ENCODE assay signal across 9 cellular contexts in genomic region chr9:111298831-111299603, GRCh38. TPM values are rescaled to one million over a fixed set of nuclear protein-coding genes. Genes with fewer than 3 reads are reported as not detected.
DNase-seq lines count a peak whose midpoint lies in the region; ATAC-seq, FAIRE-seq and TF ChIP-seq lines count a peak whose summit lies in the region.
"Had no signal": no experiment of that assay in that cellular context is flagged by ENCODE, and none has a peak within 500 bp of the region (broad histone marks: within the 10 kb centered on the region; RNA-seq: fewer than 3 reads in every experiment).

No MANE protein-coding gene starts in this region.

- intact Hi-C loops in PC-3 (cut with micrococcal nuclease) = loop anchor here (1.0 to 5.0 kb wide), 9 partner anchors 101 to 847 kb away; no protein-coding TSS in a partner anchor
- intact Hi-C loops in uterus (cut with DNase I; ENCODE audit: low total_unique reads) = no loop called here

- BruUV-seq in PC-3 (replicated peaks; lab: Mats Ljungman, UMichigan) = no TSS peak

- H4K91ac ChIP-seq in H1 (replicated peaks; ENCODE audit: insufficient read length, low read length) = no peak overlapping the region

- no peak overlapping the region for H4K5ac ChIP-seq in H1 (ENCODE audit: insufficient read length, low read depth, low read length)

- H3K23me2 ChIP-seq in H1 (ENCODE audit: low read depth, low read length) = no peaks in the 10 kb centered on the region

- no peaks in the 10 kb centered on the region for H3F3A ChIP-seq in PC-3 (ENCODE audit: low read length, unreplicated experiment)

- H2AK5ac ChIP-seq in H1 (ENCODE audit: low read depth, low read length) = no peak overlapping the region

- no peaks in the 10 kb centered on the region for H4K20me1 ChIP-seq in PC-3 (ENCODE audit: low read length)
- no peaks in the 10 kb centered on the region for H4K20me1 ChIP-seq in H1 (replicated peaks in 1 of 2; ENCODE audit: control insufficient read depth in 1 of 2, insufficient read depth in 2 of 2, low read length in 2 of 2)

- H3K9me3 ChIP-seq in PC-3 (ENCODE audit: low read length) (no peaks in the 10 kb centered on the region), H1 (ENCODE audit: insufficient read depth in 2 of 2, low read depth in 1 of 2, low read length in 1 of 2) (peaks cover 0 to 4% of the 10 kb centered on the region in 2 experiments; a peak in 1 of 4 replicates), uterus (no peaks in the 10 kb centered on the region)

- DNase-seq in NCI-H2107 treated with DMSO at 0.1 percent for 48 hours (lab: John Stamatoyannopoulos, UW; ENCODE audit: unreplicated experiment) (peak; percentile 44), NCI-H2107 (lab: John Stamatoyannopoulos, UW) (no peak), HuH-7 (ENCODE audit: low spot score) (peak; percentile 5), PC-3 (peak; percentile 73), H1 (ENCODE audit: low read depth in 1 of 2, low spot score in 2 of 2) (no peak), medulla oblongata (ENCODE audit: extremely low spot score) (peak; percentile 91), uterus (peak in 1 of 2 donors; percentile 35)

- H3K4me1 ChIP-seq in PC-3 (ENCODE audit: insufficient read depth, low read length) (peaks cover 19% of the 10 kb centered on the region), H1 (replicated peaks in 1 of 4; ENCODE audit: control insufficient read depth in 3 of 4, insufficient read depth in 4 of 4, low read length in 3 of 4) (no peaks in the 10 kb centered on the region), uterus (no peaks in the 10 kb centered on the region)

- no peaks in the 10 kb centered on the region for H3K27me3 ChIP-seq in PC-3 (ENCODE audit: low read length)
- H3K27me3 ChIP-seq in H1 (replicated peaks in 1 of 4; ENCODE audit: control insufficient read depth in 3 of 4, extremely low read depth in 1 of 4, insufficient read depth in 3 of 4, low read length in 3 of 4) = no peaks in the 10 kb centered on the region
- H3K27me3 ChIP-seq in uterus = no peaks in the 10 kb centered on the region

- peak overlapping the region; percentile 76 for H3K4me2 ChIP-seq in PC-3 (ENCODE audit: low read length)
- H3K4me2 ChIP-seq in H1 (ENCODE audit: insufficient read depth in 1 of 2, low read depth in 2 of 2, low read length in 2 of 2) = no peak overlapping the region

- TF ChIP-seq CTCF in PC-3 (conservative IDR thresholded peaks at IDR 0.05; ENCODE audit: low read depth, low read length) = peak; percentile 78
- TF ChIP-seq CTCF in H1 (IDR thresholded peaks at IDR 0.05; ENCODE audit: control extremely low read depth in 1 of 3, insufficient read depth in 1 of 3, low read depth in 1 of 3, low read length in 3 of 3) = peak in 2 of 3 experiments; percentile 42 to 59; a peak in 2 of 4 replicates
- TF ChIP-seq CTCF in uterus (IDR thresholded peaks at IDR 0.05) = peak; percentile 68 to 86 (median 74)

- peak; percentile 80 for FAIRE-seq in H1 (lab: Jason Lieb, UNC)

- H2BK120ac ChIP-seq in H1 (replicated peaks; ENCODE audit: low read depth, low read length) = no peak overlapping the region

- H3K79me2 ChIP-seq in PC-3 (ENCODE audit: low read length) = no peaks in the 10 kb centered on the region
- no peaks in the 10 kb centered on the region for H3K79me2 ChIP-seq in H1 (ENCODE audit: control insufficient read depth in 1 of 2, insufficient read depth in 2 of 2, low read length in 2 of 2)

- ATAC-seq in PC-3 = peak; percentile 80
- no peak for ATAC-seq in GM18498 (IDR thresholded peaks at IDR 0.05; ENCODE audit: unreplicated experiment)

- H3K9me2 ChIP-seq in PC-3 (replicated peaks; ENCODE audit: low read length) = no peaks in the 10 kb centered on the region

- H2BK12ac ChIP-seq in H1 (ENCODE audit: low read depth, low read length) = no peak overlapping the region

- WGBS in H1 (ENCODE audit: extremely low coverage in 1 of 2, insufficient coverage in 1 of 2, insufficient read length in 1 of 2, insufficient replicate concordance in 2 of 2, low coverage in 1 of 2, low lambda C conversion rate in 2 of 2, missing lambda C conversion rate in 1 of 2), 2 experiments = 29% methylated on average over 6 of the region's 6 CpGs; no CpG with 5 or more reads in 1 of the 2 experiments

- no peak overlapping the region for H3K18ac ChIP-seq in H1 (ENCODE audit: extremely low read depth, low read length)

- POLR2A ChIA-PET in PC-3 (lab: Charles Lee; ENCODE audit: unreplicated experiment) = no interaction called here
- POLR2A ChIA-PET in H1 (lab: Charles Lee; ENCODE audit: partially characterized antibody) = no interaction called here

- H3K79me1 ChIP-seq in H1 (ENCODE audit: low read depth, low read length) = no peaks in the 10 kb centered on the region

- H3K27ac ChIP-seq in PC-3 (ENCODE audit: low read length) (peak overlapping the region; percentile 75), H1 (ENCODE audit: low read depth, low read length) (no peak overlapping the region), uterus (peak overlapping the region in 1 of 2 donors; percentile 51)

- H3K14ac ChIP-seq in H1 (ENCODE audit: insufficient read length) = no peak overlapping the region

- TF ChIP-seq EP300 in H1 (IDR thresholded peaks at IDR 0.05; ENCODE audit: borderline replicate concordance in 1 of 2, low read depth in 2 of 2, low read length in 2 of 2) = no peak

- TF ChIP-seq POLR2A in H1 (IDR thresholded peaks at IDR 0.05; ENCODE audit: control extremely low read depth in 1 of 2, low read depth in 2 of 2, low read length in 2 of 2) (no peak), uterus (IDR thresholded peaks at IDR 0.05) (no peak)

- peak overlapping the region; percentile 45 for H2AFZ ChIP-seq in PC-3 (ENCODE audit: low read length)
- no peak overlapping the region for H2AFZ ChIP-seq in H1 (ENCODE audit: low read length)

- no peak overlapping the region for H2BK20ac ChIP-seq in H1 (ENCODE audit: low read length)

- H3K4ac ChIP-seq in H1 (replicated peaks; ENCODE audit: insufficient read length, low read depth, low read length) = no peak overlapping the region

- no peak overlapping the region for H2BK15ac ChIP-seq in H1 (ENCODE audit: low read length)

- H3K36me3 ChIP-seq in PC-3 (ENCODE audit: low read depth, low read length) = no peaks in the 10 kb centered on the region
- no peaks in the 10 kb centered on the region for H3K36me3 ChIP-seq in H1 (ENCODE audit: control insufficient read depth in 2 of 4, insufficient read depth in 4 of 4, low read length in 3 of 4)
- H3K36me3 ChIP-seq in uterus = no peaks in the 10 kb centered on the region

- H4K8ac ChIP-seq in H1 (ENCODE audit: extremely low read depth, insufficient read depth, low read length) = no peak overlapping the region

- H3K4me3 ChIP-seq in PC-3 (ENCODE audit: low read length) (peak overlapping the region; percentile 25; the same call in 1 of the 2 replicates), H1 (ENCODE audit: extremely low read depth in 1 of 4, insufficient read depth in 2 of 4, low read depth in 3 of 4, low read length in 4 of 4) (no peak overlapping the region), uterus (no peak overlapping the region)

- CTCF ChIA-PET in PC-3 (lab: Charles Lee) (no interaction called here), H1 (lab: Charles Lee; ENCODE audit: partially characterized antibody) (interaction anchor here (0.6 to 2.0 kb wide), 10 partner anchors 8 to 1767 kb away, joined by 3 to 10 read pairs (median 4); no protein-coding TSS in a partner anchor)

- TF ChIP-seq RAD21 in H1 (IDR thresholded peaks at IDR 0.05 in 1 of 2, conservative IDR thresholded peaks at IDR 0.05 in 1 of 2; ENCODE audit: low read depth in 2 of 2, low read length in 2 of 2) = peak; percentile 92 to 93

- no peak overlapping the region for H3K23ac ChIP-seq in H1 (ENCODE audit: insufficient read length)

- H3K56ac ChIP-seq in H1 (replicated peaks; ENCODE audit: insufficient read length, low read depth, low read length) = no peak overlapping the region

- H2BK5ac ChIP-seq in H1 (ENCODE audit: low read depth, low read length) = no peak overlapping the region

- H3K9ac ChIP-seq in PC-3 (ENCODE audit: low read length) (peak overlapping the region; percentile 41), H1 (replicated peaks in 1 of 4; ENCODE audit: extremely low read depth in 1 of 4, low read depth in 3 of 4, low read length in 3 of 4) (no peak overlapping the region)

TF ChIP-seq in H1, 55 proteins besides CTCF, POLR2A, EP300 and RAD21:
- TF ChIP-seq TAF1 (IDR thresholded peaks at IDR 0.05; ENCODE audit: low read depth, low read length) = no peak
- TF ChIP-seq MAFK (IDR thresholded peaks at IDR 0.05; ENCODE audit: low read depth, low read length) = peak; percentile 73
- TF ChIP-seq RFX5 (IDR thresholded peaks at IDR 0.05; ENCODE audit: borderline replicate concordance, low read depth, low read length) = no peak

RNA-seq across cellular contexts. Expression of gene OR2K2, which starts 31.0 kb away (rescaled TPM):
- total RNA-seq in PC-3 (2014; rRNA removed) (0.26 TPM in 1 of 2 replicates, not detected in the other), uterus (not detected)
- not detected in 2 replicates for total RNA-seq in H1 (2021; fragmentation: NEBNext Ultra II Directional; extraction: Animal tissue kit (Norgen Biotek cat#: 25700))
- not detected in 2 replicates for polyA plus RNA-seq in H1 (2011; rRNA removed)
- polyA plus RNA-seq in H1 (2011; cell fraction: cytosol; rRNA removed) = not detected
- polyA plus RNA-seq in H1 (2011; cell fraction: nucleus; rRNA removed) = not detected
- polyA plus RNA-seq in H1 (2012, experiment 1 of 2) = not detected in 4 replicates
- not detected for polyA plus RNA-seq in H1 (2012, experiment 2 of 2)
- polyA plus RNA-seq in H1 (2013, experiment 1 of 2) = not detected
- not detected for polyA plus RNA-seq in H1 (2013, experiment 2 of 2)
- not detected in 2 replicates for polyA minus RNA-seq in H1 (2011; rRNA and poly(A)+ RNA removed)
- polyA minus RNA-seq in H1 (2011; cell fraction: cytosol; rRNA and poly(A)+ RNA removed) = not detected
- not detected for polyA minus RNA-seq in H1 (2011; cell fraction: nucleus; rRNA and poly(A)+ RNA removed)
- total RNA-seq: CD8-positive, alpha-beta memory T cell had no signal
- polyA plus RNA-seq: CD8-positive, alpha-beta memory T cell had no signal

Comparison
In these comparisons a context has a peak if more than half of its experiments do, and no peak if none do; other contexts are left out.
1. DNase-seq: peak in NCI-H2107 treated with DMSO at 0.1 percent for 48 hours (single experiment), HuH-7 (single experiment), PC-3 (single experiment) and medulla oblongata (single experiment); none in NCI-H2107 (single experiment) and H1 (0 of 2).
2. Peak in every context shown above with its lines, with median percentiles within 50 percentile points of each other: CTCF ChIP-seq.